In the genomic region with DNA sequence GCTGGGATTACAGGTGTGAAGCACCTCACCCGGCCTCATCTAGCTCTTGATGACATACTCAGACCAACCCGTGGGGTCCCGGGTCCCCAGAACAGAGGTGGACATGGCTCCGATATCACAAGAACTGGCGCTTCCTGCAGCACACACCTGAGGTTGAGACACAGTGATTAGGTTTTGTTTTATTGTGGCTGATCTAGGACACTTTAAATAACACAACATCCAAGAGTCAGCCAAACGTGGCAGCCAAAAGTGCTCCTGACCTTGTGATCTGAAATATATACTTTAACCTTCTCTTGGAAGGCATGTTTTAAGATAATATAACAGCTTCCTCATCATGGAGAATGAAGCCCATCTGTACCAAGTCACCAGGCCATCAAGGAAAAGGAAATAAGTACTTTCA, we compare ENCODE assay signal across 37 cellular contexts.
"Had no signal": no experiment of that assay in that cellular context is flagged by ENCODE, and none has a peak within 500 bp of the region (broad histone marks: within the 10 kb centered on the region; RNA-seq: fewer than 3 reads in every experiment).

No MANE protein-coding gene starts in this region.

- H3K27me3 ChIP-seq: MG63 had no signal

- DNase-seq: Karpas-422, Kasumi-1, MG63, MM.1S, MV-4-11, NCI-H1048, NCI-H1092, NCI-H1092 treated with DMSO at 0.1 percent for 48 hours, NCI-H1105, NCI-H1105 treated with DMSO at 0.1 percent for 48 hours, NCI-H1417, NCI-H1417 treated with DMSO at 0.1 percent for 48 hours, NCI-H1436, NCI-H1436 treated with DMSO at 0.1 percent for 48 hours, NCI-H146, NCI-H1694, NCI-H1694 treated with DMSO at 0.1 percent for 48 hours, NCI-H187, NCI-H187 treated with DMSO at 0.1 percent for 48 hours, NCI-H1930, NCI-H2029, NCI-H2029 treated with DMSO at 0.1 percent for 48 hours, NCI-H2081, NCI-H2081 treated with DMSO at 0.1 percent for 48 hours, NCI-H2107, NCI-H2171, NCI-H2171 treated with DMSO at 0.1 percent for 48 hours, NCI-H2227 treated with DMSO at 0.1 percent for 48 hours, NCI-H226, NCI-H345, NCI-H446, NCI-H446 treated with DMSO at 0.1 percent for 48 hours, NCI-H510A, NCI-H510A treated with DMSO at 0.1 percent for 48 hours, NCI-H524, NCI-H524 treated with DMSO at 0.1 percent for 48 hours, NCI-H526 had no signal

- H3K9me3 ChIP-seq: MG63 had no signal

- H3K36me3 ChIP-seq: MG63 had no signal

- H3K4me3 ChIP-seq: MG63 had no signal
